In genomic region chr20:44208770-44209169, GRCh38 we compare ENCODE assay signal across 9 cellular contexts. TPM values are rescaled to one million over a fixed set of nuclear protein-coding genes. Genes with fewer than 3 reads are reported as not detected.
A peak's percentile ranks its signal among the peaks of the same experiment; 100 is the strongest.
DNase-seq lines count a peak whose midpoint lies in the region; ATAC-seq and TF ChIP-seq lines count a peak whose summit lies in the region.
"Had no signal": no experiment of that assay in that cellular context is flagged by ENCODE, and none has a peak within 500 bp of the region (broad histone marks: within the 10 kb centered on the region; RNA-seq: fewer than 3 reads in every experiment).

No MANE protein-coding gene starts in this region.

- intact Hi-C loops in prostate gland (cut with DNase I), result loop anchor here (10.0 kb wide), 1 partner anchor 526 kb away; no protein-coding TSS in a partner anchor

- H2AFZ ChIP-seq in OCI-LY3 (ENCODE audit: low read depth, low read length), result no peak overlapping the region

- H3K4me2 ChIP-seq in OCI-LY3 (ENCODE audit: low read length), result peak overlapping the region; percentile 92

- no peaks in the 10 kb centered on the region; the same call in 1 of the 2 replicates for H3K36me3 ChIP-seq in ES-I3 (ENCODE audit: insufficient read depth, low read length)
- peaks cover 24% of the 10 kb centered on the region for H3K36me3 ChIP-seq in OCI-LY3 (replicated peaks; ENCODE audit: low read depth, low read length)
- no peaks in the 10 kb centered on the region for H3K36me3 ChIP-seq in prostate gland
- peaks cover 23% of the 10 kb centered on the region for H3K36me3 ChIP-seq in WERI-Rb-1

- DNase-seq in epithelial cell of esophagus (ENCODE audit: low read depth) (no peak), prostate gland (ENCODE audit: low spot score) (no peak), ureter (ENCODE audit: low spot score) (no peak), NCI-H2029 (lab: John Stamatoyannopoulos, UW) (no peak), WERI-Rb-1 (no peak), left lobe of liver (ENCODE audit: low spot score) (no peak)
- DNase-seq: activated effector memory CD4-positive, alpha-beta T cell treated with anti-CD3 and anti-CD28 coated beads, Interleukin-2, amount 50 U/mL, for 16 hours had no signal

- H3K9me3 ChIP-seq in ES-I3 (ENCODE audit: control insufficient read depth, insufficient read depth, low read length), result no peaks in the 10 kb centered on the region
- H3K9me3 ChIP-seq in OCI-LY3 (ENCODE audit: insufficient read depth, low read length), result no peaks in the 10 kb centered on the region
- no peaks in the 10 kb centered on the region for H3K9me3 ChIP-seq in prostate gland
- no peaks in the 10 kb centered on the region for H3K9me3 ChIP-seq in WERI-Rb-1 (ENCODE audit: severe bottlenecking)

- H3K27ac ChIP-seq in OCI-LY3 (ENCODE audit: low read length), result peak overlapping the region; percentile 81; the same call in 1 of the 2 replicates
- H3K27ac ChIP-seq in prostate gland, result peak overlapping the region; percentile 97
- no peak overlapping the region for H3K27ac ChIP-seq in WERI-Rb-1

- 20% methylated on average over 7 of the region's 7 CpGs for WGBS in prostate gland

- H3K27me3 ChIP-seq in OCI-LY3 (ENCODE audit: low read depth, low read length), result no peaks in the 10 kb centered on the region
- H3K27me3 ChIP-seq in prostate gland (replicated peaks; ENCODE audit: insufficient read depth), result no peaks in the 10 kb centered on the region
- H3K27me3 ChIP-seq in WERI-Rb-1 (ENCODE audit: insufficient read depth, low read depth, severe bottlenecking), result no peaks in the 10 kb centered on the region

- no peak for TF ChIP-seq POLR2A in prostate gland (IDR thresholded peaks at IDR 0.05)

- peaks cover 50% of the 10 kb centered on the region for H4K20me1 ChIP-seq in OCI-LY3 (ENCODE audit: insufficient read depth, low read length)

- H3K9ac ChIP-seq in ES-I3 (ENCODE audit: low read depth, low read length) (peak overlapping the region; percentile 95; the same call in 1 of the 2 replicates), OCI-LY3 (ENCODE audit: low read length) (peak overlapping the region; percentile 99)

- ATAC-seq in left lobe of liver, result no peak

- peaks cover 76% of the 10 kb centered on the region for H3K79me2 ChIP-seq in OCI-LY3 (ENCODE audit: low read length)

- H3K4me3 ChIP-seq in OCI-LY3 (ENCODE audit: low read length), result peak overlapping the region; percentile 94
- peak overlapping the region; percentile 94 for H3K4me3 ChIP-seq in epithelial cell of esophagus (ENCODE audit: low read length)
- H3K4me3 ChIP-seq in prostate gland, result peak overlapping the region in 1 of 2 donors; percentile 90
- no peak overlapping the region for H3K4me3 ChIP-seq in WERI-Rb-1 (ENCODE audit: low read depth, low read length)

- no peak for TF ChIP-seq CTCF in OCI-LY3 (IDR thresholded peaks at IDR 0.05; ENCODE audit: low read depth, low read length)
- no peak for TF ChIP-seq CTCF in epithelial cell of esophagus (IDR thresholded peaks at IDR 0.05; ENCODE audit: insufficient read depth, low read depth, low read length, missing control alignments)
- TF ChIP-seq CTCF in prostate gland (IDR thresholded peaks at IDR 0.05), result no peak
- TF ChIP-seq CTCF in WERI-Rb-1 (IDR thresholded peaks at IDR 0.05; ENCODE audit: low read depth, low read length), result no peak

- H3K4me1 ChIP-seq in ES-I3 (ENCODE audit: insufficient read depth, low read length), result peaks cover 9% of the 10 kb centered on the region; the same call in 1 of the 2 replicates
- H3K4me1 ChIP-seq in OCI-LY3 (ENCODE audit: low read length), result peaks cover 30% of the 10 kb centered on the region
- peaks cover 2% of the 10 kb centered on the region for H3K4me1 ChIP-seq in prostate gland (replicated peaks)

RNA-seq across cellular contexts. Expression of gene OSER1, which starts 1.8 kb away (rescaled TPM):
- total RNA-seq in prostate gland (10 to 100 TPM; 31.6 to 42.7 TPM), ureter (24.4 TPM), left lobe of liver (11.8 TPM)

RNA-seq across cellular contexts. Expression of gene JPH2, which starts 21.8 kb away (rescaled TPM):
- total RNA-seq in prostate gland, result 10 to 100 TPM; 29.1 to 31.1 TPM
- 35.2 TPM for total RNA-seq in ureter
- total RNA-seq in left lobe of liver, result 0.13 TPM

RNA-seq across cellular contexts. Expression of gene GDAP1L1, which starts 38.3 kb away (rescaled TPM):
- 1 to 10 TPM in 1 of 2 donors, not detected in 1; 1.5 TPM for total RNA-seq in prostate gland
- not detected for total RNA-seq in ureter
- not detected for total RNA-seq in left lobe of liver

Comparison
In these comparisons a context has a peak if more than half of its experiments do, and no peak if none do; other contexts are left out.
1. RNA of gene JPH2, which starts 21.8 kb away (total RNA-seq): 35.2 TPM in ureter (single experiment) and 29.1 to 31.1 TPM in prostate gland; 0.13 TPM in left lobe of liver (single experiment); every median in the first group is over 10 times any median in the second.